Comparison of ENCODE assay signal across 20 cellular contexts in genomic region chr20:8647868-8648495, GRCh38.
DNase-seq lines count a peak whose midpoint lies in the region; ATAC-seq and TF ChIP-seq lines count a peak whose summit lies in the region.
"Had no signal": no experiment of that assay in that cellular context is flagged by ENCODE, and none has a peak within 500 bp of the region (broad histone marks: within the 10 kb centered on the region; RNA-seq: fewer than 3 reads in every experiment).

No MANE protein-coding gene starts in this region.

- H2AFZ ChIP-seq in OCI-LY7 (ENCODE audit: low read length): 0 out of 2 replicates have a peak overlapping the region, but pooled peaks have one; percentile 35
- peak overlapping the region; percentile 39 for H2AFZ ChIP-seq in osteoblast (ENCODE audit: low read length)

- no peaks in the 10 kb centered on the region for H3K9me2 ChIP-seq in OCI-LY7 (ENCODE audit: insufficient read depth, low read length)

- intact Hi-C loops in OCI-LY7 (cut with micrococcal nuclease; ENCODE audit: unreplicated experiment): no loop called here

- peaks cover 15 to 26% of the 10 kb centered on the region in 2 donors for H3K4me1 Mint-ChIP-seq in immature natural killer cell
- H3K4me1 Mint-ChIP-seq: memory B cell, T-cell had no signal

- H3K9me3 ChIP-seq in OCI-LY7 (ENCODE audit: low read length) (no peaks in the 10 kb centered on the region), gastroesophageal sphincter (no peaks in the 10 kb centered on the region), osteoblast (ENCODE audit: low read depth, low read length) (no peaks in the 10 kb centered on the region)
- H3K9me3 ChIP-seq: A549, Caco-2 had no signal

- DNase-seq in AG20443 (ENCODE audit: low spot score) (peak; percentile 32), OCI-LY7 (ENCODE audit: low spot score) (peak; percentile 13), osteoblast (ENCODE audit: insufficient read length, low spot score, missing footprints) (no peak), immature natural killer cell (no peak), NCI-H1092 treated with DMSO at 0.1 percent for 48 hours (lab: John Stamatoyannopoulos, UW) (no peak)
- no peak for DNase-seq in activated CD4-positive, alpha-beta T cell treated with anti-CD3 and anti-CD28 coated beads for 4 hours
- DNase-seq: activated gamma-delta T cell; Caco-2; GDM1; NCI-H2029; NCI-H524 treated with DMSO at 0.1 percent for 48 hours; occipital lobe; stimulated activated CD4-positive, alpha-beta T cell treated with anti-CD3 and anti-CD28 coated beads, Interleukin-12 subunit alpha, Interleukin-12 subunit beta, amount 100 ng/mL, for 4 hours; T-cell had no signal

- TF ChIP-seq CTCF in OCI-LY7 (conservative IDR thresholded peaks at IDR 0.05; ENCODE audit: low read length) (no peak), gastroesophageal sphincter (IDR thresholded peaks at IDR 0.05) (no peak), osteoblast (IDR thresholded peaks at IDR 0.05; ENCODE audit: extremely low read depth, low read depth, low read length) (no peak)

- H3K4me3 ChIP-seq in OCI-LY7 (ENCODE audit: low read depth, low read length, poor library complexity, severe bottlenecking): no peak overlapping the region
- H3K4me3 ChIP-seq in gastroesophageal sphincter: no peak overlapping the region
- no peak overlapping the region for H3K4me3 ChIP-seq in osteoblast (ENCODE audit: insufficient read depth, low read length)
- H3K4me3 ChIP-seq: A549, dorsolateral prefrontal cortex had no signal

- peak; percentile 86 for ATAC-seq in gastroesophageal sphincter
- no peak for ATAC-seq in HG02798 (IDR thresholded peaks at IDR 0.05; ENCODE audit: poor library complexity, unreplicated experiment)
- ATAC-seq: A549, Panc1, T-cell had no signal

- H3K4me1 ChIP-seq in OCI-LY7 (ENCODE audit: insufficient read depth, low read length, poor library complexity, severe bottlenecking): peaks cover 10% of the 10 kb centered on the region
- peaks cover 11 to 56% (median 12%) of the 10 kb centered on the region in 3 donors for H3K4me1 ChIP-seq in gastroesophageal sphincter
- peaks cover 27% of the 10 kb centered on the region for H3K4me1 ChIP-seq in osteoblast (ENCODE audit: insufficient read depth, low read length)
- H3K4me1 ChIP-seq: A549, Caco-2 had no signal

- H3K4me3 Mint-ChIP-seq in immature natural killer cell: no peak overlapping the region
- H3K4me3 Mint-ChIP-seq: memory B cell, T-cell had no signal

- H3K36me3 ChIP-seq in OCI-LY7 (ENCODE audit: insufficient read depth, low read length) (peaks cover 11% of the 10 kb centered on the region; the same call in 1 of the 2 replicates), gastroesophageal sphincter (peaks cover 0 to 8% of the 10 kb centered on the region in 2 donors), osteoblast (ENCODE audit: insufficient read depth, low read length) (no peaks in the 10 kb centered on the region)

- no peak overlapping the region for H3K27ac ChIP-seq in OCI-LY7 (ENCODE audit: low read depth, low read length, poor library complexity, severe bottlenecking)
- peak overlapping the region in 3 of 4 donors; percentile 48 to 59 (median 57) for H3K27ac ChIP-seq in gastroesophageal sphincter
- no peak overlapping the region for H3K27ac ChIP-seq in osteoblast (ENCODE audit: low read depth, low read length)
- H3K27ac ChIP-seq: A549 had no signal

- H3K9me3 Mint-ChIP-seq in immature natural killer cell: no peaks in the 10 kb centered on the region
- H3K9me3 Mint-ChIP-seq: T-cell had no signal

- no peak for TF ChIP-seq POLR2A in gastroesophageal sphincter (IDR thresholded peaks at IDR 0.05)

- H3K36me3 Mint-ChIP-seq in immature natural killer cell: peaks cover 28 to 36% (median 36%) of the 10 kb centered on the region in 3 donors
- H3K36me3 Mint-ChIP-seq: memory B cell had no signal

- no peaks in the 10 kb centered on the region for H3K79me2 ChIP-seq in OCI-LY7 (ENCODE audit: insufficient read depth, low read depth, low read length)
- H3K79me2 ChIP-seq in osteoblast (ENCODE audit: insufficient read depth, low read length): no peaks in the 10 kb centered on the region

- peak overlapping the region; percentile 20 for H3K4me2 ChIP-seq in OCI-LY7 (ENCODE audit: low read length)
- H3K4me2 ChIP-seq in osteoblast (ENCODE audit: insufficient read depth, low read length): no peak overlapping the region
- H3K4me2 ChIP-seq: A549 had no signal

- TF ChIP-seq EP300 in gastroesophageal sphincter (IDR thresholded peaks at IDR 0.05): no peak

- 7 to 49% methylated on average over 3 to 6 of the region's 6 CpGs for WGBS in gastroesophageal sphincter (ENCODE audit: low coverage in 1 of 2), 2 donors

- no peaks in the 10 kb centered on the region for H3K27me3 ChIP-seq in gastroesophageal sphincter
- H3K27me3 ChIP-seq in osteoblast (ENCODE audit: insufficient read depth, low read length): no peaks in the 10 kb centered on the region
- H3K27me3 ChIP-seq: dorsolateral prefrontal cortex had no signal

- H4K20me1 ChIP-seq in OCI-LY7 (ENCODE audit: insufficient read depth, low read length): no peaks in the 10 kb centered on the region
- no peaks in the 10 kb centered on the region for H4K20me1 ChIP-seq in osteoblast (ENCODE audit: insufficient read depth, low read length)

- peak overlapping the region in 3 of 6 donors; percentile 18 to 61 (median 47) for H3K27ac Mint-ChIP-seq in immature natural killer cell
- H3K27ac Mint-ChIP-seq: memory B cell, T-cell had no signal

- BruUV-seq in OCI-LY7 (replicated peaks; lab: Mats Ljungman, UMichigan): no TSS peak

- CTCF ChIA-PET in OCI-LY7 (lab: Charles Lee; ENCODE audit: unreplicated experiment): no interaction called here

- POLR2A ChIA-PET in OCI-LY7 (lab: Charles Lee): no interaction called here

- no peaks in the 10 kb centered on the region for H3K27me3 Mint-ChIP-seq in immature natural killer cell (ENCODE audit: low read depth in 3 of 3)
- H3K27me3 Mint-ChIP-seq: T-cell had no signal

Comparison
In these comparisons a context has a peak if more than half of its experiments do, and no peak if none do; other contexts are left out.
1. DNase-seq: peak in AG20443 (single experiment) and OCI-LY7 (single experiment); none in osteoblast (single experiment), immature natural killer cell (0 of 3), activated CD4-positive, alpha-beta T cell treated with anti-CD3 and anti-CD28 coated beads for 4 hours (0 of 2) and NCI-H1092 treated with DMSO at 0.1 percent for 48 hours (single experiment).
2. H3K27ac ChIP-seq: peak in gastroesophageal sphincter (3 of 4); none in OCI-LY7 (single experiment) and osteoblast (single experiment).